In genomic region chr2:127420039-127420864, GRCh38 we compare ENCODE assay signal across 18 cellular contexts. TPM values are rescaled to one million over a fixed set of nuclear protein-coding genes. Genes with fewer than 3 reads are reported as not detected.
DNase-seq lines count a peak whose midpoint lies in the region; ATAC-seq and TF ChIP-seq lines count a peak whose summit lies in the region.
"Had no signal": no experiment of that assay in that cellular context is flagged by ENCODE, and none has a peak within 500 bp of the region (broad histone marks: within the 10 kb centered on the region; RNA-seq: fewer than 3 reads in every experiment).

No MANE protein-coding gene starts in this region.

- H3K18ac ChIP-seq in mesenchymal stem cell (ENCODE audit: low read depth in 1 of 2, low read length in 2 of 2): no peak overlapping the region

- no peak overlapping the region for H3K4me2 ChIP-seq in mesenchymal stem cell (ENCODE audit: low read length, poor library complexity, severe bottlenecking)

- no peak overlapping the region for H2BK120ac ChIP-seq in mesenchymal stem cell (ENCODE audit: low read depth, low read length)

- CTCF ChIA-PET in Panc1 (lab: Charles Lee): interaction anchor here (0.6 kb wide), 1 partner anchor 59 kb away, joined by 3 read pairs; no protein-coding TSS in a partner anchor

- H3K27ac ChIP-seq in Panc1 (ENCODE audit: low read length): 0 out of 2 replicates have a peak overlapping the region, but pooled peaks have one; percentile 29
- H3K27ac ChIP-seq in mesenchymal stem cell (ENCODE audit: low read length, poor library complexity, severe bottlenecking): no peak overlapping the region
- no peak overlapping the region for H3K27ac ChIP-seq in stomach
- H3K27ac ChIP-seq: HL-60 had no signal

- H2BK15ac ChIP-seq in mesenchymal stem cell (ENCODE audit: low read depth, poor library complexity, severe bottlenecking): no peak overlapping the region

- no peaks in the 10 kb centered on the region for H3K79me1 ChIP-seq in mesenchymal stem cell (replicated peaks; ENCODE audit: low read length, poor library complexity, severe bottlenecking)

- H3K4me3 ChIP-seq in Panc1 (ENCODE audit: low read depth in 2 of 2, low read length in 2 of 2) (no peak overlapping the region), mesenchymal stem cell (ENCODE audit: insufficient read depth in 1 of 2, low read depth in 1 of 2, low read length in 2 of 2) (no peak overlapping the region), stomach (no peak overlapping the region)

- TF ChIP-seq CTCF in GM13976 (IDR thresholded peaks at IDR 0.05; ENCODE audit: borderline replicate concordance, control extremely low read depth, extremely low read depth, insufficient read depth, missing control alignments) (no peak), Panc1 (IDR thresholded peaks at IDR 0.05) (no peak), stomach (IDR thresholded peaks at IDR 0.05) (no peak)

- no peak for ATAC-seq in Panc1
- no peak for ATAC-seq in GM18873 (IDR thresholded peaks at IDR 0.05; ENCODE audit: low FRiP score, unreplicated experiment)

- H3K14ac ChIP-seq in mesenchymal stem cell (ENCODE audit: low read length in 2 of 2): no peak overlapping the region

- intact Hi-C loops in Panc1 (cut with micrococcal nuclease; ENCODE audit: unreplicated experiment) (no loop called here), stomach (cut with DNase I; ENCODE audit: low total_unique reads) (no loop called here)

- H4K91ac ChIP-seq in mesenchymal stem cell (ENCODE audit: low read length): no peak overlapping the region

- H4K8ac ChIP-seq in mesenchymal stem cell (ENCODE audit: low read length): no peak overlapping the region

- POLR2A ChIA-PET in Panc1 (lab: Charles Lee): no interaction called here

- H2BK5ac ChIP-seq in mesenchymal stem cell (ENCODE audit: low read depth, low read length, poor library complexity, severe bottlenecking): no peak overlapping the region

- no peaks in the 10 kb centered on the region for H3K9me3 ChIP-seq in Panc1 (ENCODE audit: control insufficient read depth, insufficient read depth, low read depth, low read length)
- H3K9me3 ChIP-seq in mesenchymal stem cell (ENCODE audit: control insufficient read depth, low read length): no peaks in the 10 kb centered on the region
- H3K9me3 ChIP-seq in stomach: no peaks in the 10 kb centered on the region

- H3K4me1 ChIP-seq in Panc1 (ENCODE audit: control insufficient read depth, insufficient read depth, low read length) (peaks cover 37% of the 10 kb centered on the region), mesenchymal stem cell (ENCODE audit: control insufficient read depth, insufficient read depth, low read depth, low read length) (peaks cover 48% of the 10 kb centered on the region), stomach (peaks cover 31 to 39% (median 37%) of the 10 kb centered on the region in 4 donors)

- no peak for TF ChIP-seq EP300 in stomach (IDR thresholded peaks at IDR 0.05)

- no TSS peak for BruUV-seq in Panc1 (replicated peaks; lab: Mats Ljungman, UMichigan)

- H3K9ac ChIP-seq in mesenchymal stem cell (ENCODE audit: low read length): no peak overlapping the region

- no peak overlapping the region for H2BK12ac ChIP-seq in mesenchymal stem cell (ENCODE audit: low read length in 2 of 2)

- DNase-seq in GM13976 (ENCODE audit: low spot score): peak; percentile 32
- no peak for DNase-seq in Panc1 (ENCODE audit: low read depth, low spot score)
- DNase-seq in mesenchymal stem cell: no peak
- DNase-seq in stomach: peak; percentile 23
- DNase-seq in NCI-H1436 treated with DMSO at 0.1 percent for 48 hours (lab: John Stamatoyannopoulos, UW): no peak
- DNase-seq in SW 1271 (lab: John Stamatoyannopoulos, UW): no peak
- DNase-seq: Calu3; CD4-positive, alpha-beta memory T cell; DMS79; H9; MV-4-11; NCI-H1417 treated with DMSO at 0.1 percent for 48 hours; NCI-H2029 treated with DMSO at 0.1 percent for 48 hours; NCI-H524 treated with DMSO at 0.1 percent for 48 hours; SIG-M5 had no signal

- in situ Hi-C loops in GM13976 (cut with MboI; ENCODE audit: low sequenced_read_pairs, unreplicated experiment) (no loop called here), Panc1 (cut with HindIII; ENCODE audit: low pct_unique_long_range_greater_than_20kb, low sequenced_read_pairs) (no loop called here)

- 68% methylated on average over 7 of the region's 8 CpGs for WGBS in mesenchymal stem cell
- 40 to 80% (median 70%) methylated on average over 3 to 8 of the region's 8 CpGs for WGBS in stomach, 5 donors

- H3K4ac ChIP-seq in mesenchymal stem cell (ENCODE audit: low read depth in 1 of 2, low read length in 2 of 2): no peak overlapping the region

- TF ChIP-seq POLR2A in stomach (IDR thresholded peaks at IDR 0.05): no peak

- peak overlapping the region; percentile 3 for H2AK5ac ChIP-seq in mesenchymal stem cell (ENCODE audit: low read length, severe bottlenecking)

- H2AFZ ChIP-seq in mesenchymal stem cell (ENCODE audit: low read depth, low read length): no peak overlapping the region

- H3K23ac ChIP-seq in mesenchymal stem cell (ENCODE audit: low read length in 2 of 2): no peak overlapping the region

- H3K36me3 ChIP-seq in Panc1 (ENCODE audit: control insufficient read depth, insufficient read depth, low read length) (no peaks in the 10 kb centered on the region), mesenchymal stem cell (ENCODE audit: control insufficient read depth in 1 of 2, insufficient read depth in 2 of 2, low read depth in 1 of 2, low read length in 2 of 2) (no peaks in the 10 kb centered on the region), stomach (no peaks in the 10 kb centered on the region)

- H3K27me3 ChIP-seq in Panc1 (ENCODE audit: control insufficient read depth, insufficient read depth, low read length): peaks cover 3% of the 10 kb centered on the region; the same call in 1 of the 2 replicates
- H3K27me3 ChIP-seq in mesenchymal stem cell (ENCODE audit: control insufficient read depth in 1 of 2, insufficient read depth in 1 of 2, low read length in 2 of 2): peaks cover 13 to 61% of the 10 kb centered on the region in 2 experiments
- H3K27me3 ChIP-seq in stomach: peaks cover 0 to 55% (median 17%) of the 10 kb centered on the region in 3 donors

RNA-seq across cellular contexts. Expression of gene PROC, which starts 2.0 kb away (rescaled TPM):
- total RNA-seq in Panc1 (2021; ENCODE audit: unreplicated experiment) (1.1 TPM), stomach (1 to 10 TPM in 4 of 5 donors, not detected in 1; 1.2 to 6.8 (median 4.5) TPM)
- 3.0 TPM for polyA plus RNA-seq in Panc1 (2012; ENCODE audit: insufficient read length)
- 0.06 TPM for polyA plus RNA-seq in mesenchymal stem cell (2013, experiment 1 of 2)
- not detected for polyA plus RNA-seq in mesenchymal stem cell (2013, experiment 2 of 2)
- polyA plus RNA-seq in stomach: 1 to 10 TPM; 2.1 to 5.0 (median 4.6) TPM
- total RNA-seq: B cell; CD4-positive, alpha-beta memory T cell had no signal
- polyA plus RNA-seq: CD4-positive, alpha-beta memory T cell had no signal

RNA-seq across cellular contexts. Expression of gene MAP3K2, which starts 32.5 kb away (rescaled TPM):
- total RNA-seq in Panc1 (2021; ENCODE audit: unreplicated experiment): 70.6 TPM
- polyA plus RNA-seq in Panc1 (2012; ENCODE audit: insufficient read length): 12.9 TPM
- polyA plus RNA-seq in mesenchymal stem cell (2013, experiment 1 of 2): 19.4 TPM
- 19.7 TPM for polyA plus RNA-seq in mesenchymal stem cell (2013, experiment 2 of 2)
- total RNA-seq in stomach: 100 to 1,000 TPM in 1 of 5 donors, 10 to 100 TPM in 4; 50.2 to 141 (median 61.1) TPM
- polyA plus RNA-seq in stomach: 1 to 10 TPM; 3.8 to 7.4 (median 6.7) TPM

Comparison
In these comparisons a context has a peak if more than half of its experiments do, and no peak if none do; other contexts are left out.
1. DNase-seq: peak in GM13976 (single experiment) and stomach (single experiment); none in Panc1 (single experiment), mesenchymal stem cell (single experiment), NCI-H1436 treated with DMSO at 0.1 percent for 48 hours (single experiment) and SW 1271 (0 of 2).